16 cellular contexts compared by ENCODE assay signal in the genomic region with DNA sequence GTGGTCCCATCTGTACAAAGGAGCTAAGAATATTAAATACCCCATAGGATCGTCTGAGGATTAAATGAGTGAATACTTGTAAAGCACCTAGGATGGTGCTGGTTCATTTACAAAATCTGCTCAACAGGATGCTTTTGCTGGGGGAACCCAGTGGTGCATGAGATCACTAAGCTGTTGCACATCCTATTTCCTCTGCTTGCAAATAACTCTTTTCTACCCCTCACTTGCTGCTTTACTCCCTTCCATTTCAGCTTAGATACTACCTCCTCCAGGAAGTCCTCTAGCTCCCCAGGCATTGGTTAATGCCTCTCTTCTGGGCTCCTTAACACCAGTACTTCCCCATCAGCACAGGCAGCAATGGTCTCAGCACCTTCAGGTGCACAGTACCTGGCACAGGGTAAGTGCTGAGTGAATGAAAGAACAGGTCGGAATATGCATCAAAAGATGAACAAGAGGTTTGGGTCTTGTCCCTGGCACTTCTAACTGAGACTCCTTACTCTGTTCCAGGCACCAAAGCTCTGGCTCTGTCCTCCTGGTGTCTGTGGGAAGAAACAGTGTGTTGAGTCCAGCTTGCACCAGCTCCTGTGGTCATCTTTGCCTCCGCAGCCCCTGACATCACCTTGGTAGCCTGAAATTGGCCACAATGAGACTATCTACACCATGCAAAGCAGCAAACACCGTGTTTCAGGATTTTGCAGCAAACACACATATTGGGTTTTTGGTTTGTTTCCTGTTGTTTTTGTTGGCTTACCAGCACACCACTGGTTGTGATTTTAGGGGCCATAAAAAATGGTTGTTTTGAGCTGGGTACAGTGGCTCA. TPM values are rescaled to one million over a fixed set of nuclear protein-coding genes. Genes with fewer than 3 reads are reported as not detected.
DNase-seq lines count a peak whose midpoint lies in the region; ATAC-seq and TF ChIP-seq lines count a peak whose summit lies in the region.
"Had no signal": no experiment of that assay in that cellular context is flagged by ENCODE, and none has a peak within 500 bp of the region (broad histone marks: within the 10 kb centered on the region; RNA-seq: fewer than 3 reads in every experiment).

No MANE protein-coding gene starts in this region.

- H3K27ac ChIP-seq in OCI-LY7 (ENCODE audit: low read depth, low read length, poor library complexity, severe bottlenecking): peak overlapping the region; percentile 67
- H3K27ac ChIP-seq in foreskin keratinocyte: no peak overlapping the region
- H3K27ac ChIP-seq in dorsolateral prefrontal cortex: no peak overlapping the region
- H3K27ac ChIP-seq: gastrocnemius medialis, neural progenitor cell had no signal

- no peak for TF ChIP-seq CTCF in OCI-LY7 (conservative IDR thresholded peaks at IDR 0.05; ENCODE audit: low read length)
- no peak for TF ChIP-seq CTCF in foreskin keratinocyte (conservative IDR thresholded peaks at IDR 0.05)
- no peak for TF ChIP-seq CTCF in dorsolateral prefrontal cortex (IDR thresholded peaks at IDR 0.05 in 54 of 56, conservative IDR thresholded peaks at IDR 0.05 in 2 of 56; ENCODE audit: low read depth in 1 of 56, partially characterized antibody in 56 of 56)

- no peaks in the 10 kb centered on the region for H3K27me3 Mint-ChIP-seq in activated naive CD4-positive, alpha-beta T cell treated with anti-CD3 and anti-CD28 coated beads, Interleukin-2, amount 10 ng/mL, durations not matched to agents 7 days and 5 days
- H3K27me3 Mint-ChIP-seq in activated naive CD8-positive, alpha-beta T cell treated with anti-CD3 and anti-CD28 coated beads, Interleukin-2, amount 50 U/mL, for 24 hours: no peaks in the 10 kb centered on the region
- no peaks in the 10 kb centered on the region for H3K27me3 Mint-ChIP-seq in stimulated activated naive CD8-positive, alpha-beta T cell treated with anti-CD3 and anti-CD28 coated beads, Interleukin-15, amount 100 ng/mL, for 72 hours

- peak overlapping the region; percentile 69 for H3K4me2 ChIP-seq in OCI-LY7 (ENCODE audit: low read length)
- H3K4me2 ChIP-seq: neural progenitor cell, smooth muscle cell had no signal

- H3K36me3 ChIP-seq in OCI-LY7 (ENCODE audit: insufficient read depth, low read length): no peaks in the 10 kb centered on the region
- H3K36me3 ChIP-seq: gastrocnemius medialis, neural progenitor cell had no signal

- H3K36me3 Mint-ChIP-seq in activated naive CD4-positive, alpha-beta T cell treated with anti-CD3 and anti-CD28 coated beads, Interleukin-2, amount 10 ng/mL, durations not matched to agents 7 days and 5 days: peaks cover 3% of the 10 kb centered on the region
- no peaks in the 10 kb centered on the region for H3K36me3 Mint-ChIP-seq in activated naive CD8-positive, alpha-beta T cell treated with anti-CD3 and anti-CD28 coated beads, Interleukin-2, amount 50 U/mL, for 24 hours (ENCODE audit: low read depth)
- H3K36me3 Mint-ChIP-seq: WTC11 had no signal

- H3K4me3 ChIP-seq in OCI-LY7 (ENCODE audit: low read depth, low read length, poor library complexity, severe bottlenecking) (peak overlapping the region; percentile 39), dorsolateral prefrontal cortex (no peak overlapping the region)
- H3K4me3 ChIP-seq: gastrocnemius medialis, neural progenitor cell, smooth muscle cell had no signal

- peak; percentile 9 for ATAC-seq in activated naive CD8-positive, alpha-beta T cell treated with anti-CD3 and anti-CD28 coated beads, Interleukin-2, amount 50 U/mL, for 24 hours
- ATAC-seq in stimulated activated naive CD8-positive, alpha-beta T cell treated with anti-CD3 and anti-CD28 coated beads, Interleukin-15, amount 100 ng/mL, for 72 hours: peak; percentile 74
- no peak for ATAC-seq in foreskin keratinocyte
- ATAC-seq: gastrocnemius medialis, WTC11 had no signal

- no peaks in the 10 kb centered on the region for H3K79me2 ChIP-seq in OCI-LY7 (ENCODE audit: insufficient read depth, low read depth, low read length)

- intact Hi-C loops in OCI-LY7 (cut with micrococcal nuclease; ENCODE audit: unreplicated experiment): loop anchor here (1.0 kb wide), 1 partner anchor 25 kb away; no protein-coding TSS in a partner anchor
- intact Hi-C loops in dorsolateral prefrontal cortex (cut with DNase I): no loop called here

- peaks cover 51% of the 10 kb centered on the region for H3K4me1 Mint-ChIP-seq in activated naive CD4-positive, alpha-beta T cell treated with anti-CD3 and anti-CD28 coated beads, Interleukin-2, amount 10 ng/mL, durations not matched to agents 7 days and 5 days
- H3K4me1 Mint-ChIP-seq in activated naive CD8-positive, alpha-beta T cell treated with anti-CD3 and anti-CD28 coated beads, Interleukin-2, amount 50 U/mL, for 24 hours: peaks cover 43% of the 10 kb centered on the region
- peaks cover 41% of the 10 kb centered on the region for H3K4me1 Mint-ChIP-seq in stimulated activated naive CD8-positive, alpha-beta T cell treated with anti-CD3 and anti-CD28 coated beads, Interleukin-15, amount 100 ng/mL, for 72 hours
- H3K4me1 Mint-ChIP-seq: WTC11 had no signal

- H2AFZ ChIP-seq in OCI-LY7 (ENCODE audit: low read length): peak overlapping the region; percentile 66
- H2AFZ ChIP-seq: neural progenitor cell had no signal

- H3K9me2 ChIP-seq in OCI-LY7 (ENCODE audit: insufficient read depth, low read length): no peaks in the 10 kb centered on the region

- H3K27me3 ChIP-seq in foreskin keratinocyte (no peaks in the 10 kb centered on the region), dorsolateral prefrontal cortex (peaks cover 0 to 6% (median 0%) of the 10 kb centered on the region in 45 donors)
- H3K27me3 ChIP-seq: gastrocnemius medialis, neural progenitor cell had no signal

- POLR2A ChIA-PET in OCI-LY7 (lab: Charles Lee): interaction anchor here (0.5 to 3.1 kb wide), 17 partner anchors 10 to 513 kb away, joined by 3 to 39 read pairs (median 4); a partner anchor contains a TSS

- peaks cover 9% of the 10 kb centered on the region for H3K9me3 Mint-ChIP-seq in activated naive CD4-positive, alpha-beta T cell treated with anti-CD3 and anti-CD28 coated beads, Interleukin-2, amount 10 ng/mL, durations not matched to agents 7 days and 5 days
- no peaks in the 10 kb centered on the region for H3K9me3 Mint-ChIP-seq in activated naive CD8-positive, alpha-beta T cell treated with anti-CD3 and anti-CD28 coated beads, Interleukin-2, amount 50 U/mL, for 24 hours
- peaks cover 0 to 4% of the 10 kb centered on the region in 2 donors for H3K9me3 Mint-ChIP-seq in stimulated activated naive CD8-positive, alpha-beta T cell treated with anti-CD3 and anti-CD28 coated beads, Interleukin-15, amount 100 ng/mL, for 72 hours

- H3K9me3 ChIP-seq in OCI-LY7 (ENCODE audit: low read length): no peaks in the 10 kb centered on the region
- H3K9me3 ChIP-seq: gastrocnemius medialis had no signal

- CTCF ChIA-PET in activated naive CD4-positive, alpha-beta T cell treated with anti-CD3 and anti-CD28 coated beads, Interleukin-2, amount 10 ng/mL, durations not matched to agents 7 days and 5 days (lab: Charles Lee): interaction anchor here (1.1 to 3.1 kb wide), 9 partner anchors 9 to 222 kb away, joined by 3 to 19 read pairs (median 8); a partner anchor contains a TSS
- CTCF ChIA-PET in OCI-LY7 (lab: Charles Lee; ENCODE audit: unreplicated experiment): interaction anchor here (1.0 to 1.3 kb wide), 4 partner anchors 10 to 50 kb away, joined by 3 to 6 read pairs (median 4); no protein-coding TSS in a partner anchor

- H3K27ac Mint-ChIP-seq in activated naive CD4-positive, alpha-beta T cell treated with anti-CD3 and anti-CD28 coated beads, Interleukin-2, amount 10 ng/mL, durations not matched to agents 7 days and 5 days: peak overlapping the region; percentile 95
- peak overlapping the region; percentile 34 for H3K27ac Mint-ChIP-seq in activated naive CD8-positive, alpha-beta T cell treated with anti-CD3 and anti-CD28 coated beads, Interleukin-2, amount 50 U/mL, for 24 hours
- peak overlapping the region; percentile 67 to 91 for H3K27ac Mint-ChIP-seq in stimulated activated naive CD8-positive, alpha-beta T cell treated with anti-CD3 and anti-CD28 coated beads, Interleukin-15, amount 100 ng/mL, for 72 hours

- H3K4me3 Mint-ChIP-seq in activated naive CD4-positive, alpha-beta T cell treated with anti-CD3 and anti-CD28 coated beads, Interleukin-2, amount 10 ng/mL, durations not matched to agents 7 days and 5 days: peak overlapping the region; percentile 25
- no peak overlapping the region for H3K4me3 Mint-ChIP-seq in activated naive CD8-positive, alpha-beta T cell treated with anti-CD3 and anti-CD28 coated beads, Interleukin-2, amount 50 U/mL, for 24 hours
- peak overlapping the region; percentile 8 to 61 for H3K4me3 Mint-ChIP-seq in stimulated activated naive CD8-positive, alpha-beta T cell treated with anti-CD3 and anti-CD28 coated beads, Interleukin-15, amount 100 ng/mL, for 72 hours
- H3K4me3 Mint-ChIP-seq: neural progenitor cell, WTC11 had no signal

- DNase-seq in activated naive CD4-positive, alpha-beta T cell treated with anti-CD3 and anti-CD28 coated beads, Interleukin-2, amount 10 ng/mL, durations not matched to agents 7 days and 5 days: peak; percentile 46
- DNase-seq in activated naive CD4-positive, alpha-beta T cell treated with anti-CD3 and anti-CD28 coated beads, Interleukin-2, amount 50 U/mL, for 16 hours: no peak
- peak; percentile 89 for DNase-seq in OCI-LY7 (ENCODE audit: low spot score)
- no peak for DNase-seq in activated naive CD8-positive, alpha-beta T cell treated with anti-CD3 and anti-CD28 coated beads, Interleukin-2, amount 50 U/mL, for 24 hours
- DNase-seq in stimulated activated naive CD8-positive, alpha-beta T cell treated with anti-CD3 and anti-CD28 coated beads, Interleukin-15, amount 100 ng/mL, for 72 hours: peak in 1 of 2 donors; percentile 63
- no peak for DNase-seq in foreskin keratinocyte
- no peak for DNase-seq in NCI-H1417 treated with DMSO at 0.1 percent for 48 hours (lab: John Stamatoyannopoulos, UW)
- DNase-seq in dorsolateral prefrontal cortex: no peak
- DNase-seq: amygdala, gastrocnemius medialis, GOT3, NCI-H1436, NCI-H774 had no signal

- H4K20me1 ChIP-seq in OCI-LY7 (ENCODE audit: insufficient read depth, low read length): no peaks in the 10 kb centered on the region

- no TSS peak for BruUV-seq in OCI-LY7 (replicated peaks; lab: Mats Ljungman, UMichigan)

- H3K4me1 ChIP-seq in OCI-LY7 (ENCODE audit: insufficient read depth, low read length, poor library complexity, severe bottlenecking) (peaks cover 73% of the 10 kb centered on the region), foreskin keratinocyte (no peaks in the 10 kb centered on the region)
- H3K4me1 ChIP-seq: gastrocnemius medialis, neural progenitor cell had no signal

RNA-seq across cellular contexts. Expression of a gene that starts 24.1 kb away (rescaled TPM):
- total RNA-seq in OCI-LY7 (2014; rRNA removed; shearing (Covaris generic)): 10.0 and 10.9 TPM in 2 replicates
- total RNA-seq in OCI-LY7 (2022) (36.7 and 47.0 TPM in 2 replicates), foreskin keratinocyte (0.14 and 0.18 TPM in 2 replicates), dorsolateral prefrontal cortex (1 to 10 TPM in 30 of 120 experiments, under 1 TPM in 69, not detected in 21; 0.11 to 4.6 (median 0.63) TPM)
- polyA plus RNA-seq in foreskin keratinocyte: 0.08 and 0.12 TPM in 2 replicates
- total RNA-seq: smooth muscle cell had no signal
- polyA plus RNA-seq: smooth muscle cell had no signal

Comparison
In these comparisons a context has a peak if more than half of its experiments do, and no peak if none do; other contexts are left out.
1. DNase-seq: peak in activated naive CD4-positive, alpha-beta T cell treated with anti-CD3 and anti-CD28 coated beads, Interleukin-2, amount 10 ng/mL, durations not matched to agents 7 days and 5 days (single experiment) and OCI-LY7 (single experiment); none in activated naive CD4-positive, alpha-beta T cell treated with anti-CD3 and anti-CD28 coated beads, Interleukin-2, amount 50 U/mL, for 16 hours (single experiment), activated naive CD8-positive, alpha-beta T cell treated with anti-CD3 and anti-CD28 coated beads, Interleukin-2, amount 50 U/mL, for 24 hours (single experiment), foreskin keratinocyte (0 of 2), NCI-H1417 treated with DMSO at 0.1 percent for 48 hours (single experiment) and dorsolateral prefrontal cortex (0 of 10).
2. H3K27ac Mint-ChIP-seq: peak in every context shown above with its lines; median percentile 95 in activated naive CD4-positive, alpha-beta T cell treated with anti-CD3 and anti-CD28 coated beads, Interleukin-2, amount 10 ng/mL, durations not matched to agents 7 days and 5 days; 79 in stimulated activated naive CD8-positive, alpha-beta T cell treated with anti-CD3 and anti-CD28 coated beads, Interleukin-15, amount 100 ng/mL, for 72 hours; 34 in activated naive CD8-positive, alpha-beta T cell treated with anti-CD3 and anti-CD28 coated beads, Interleukin-2, amount 50 U/mL, for 24 hours.